ENCODE assay signal across 19 cellular contexts in the genomic region with DNA sequence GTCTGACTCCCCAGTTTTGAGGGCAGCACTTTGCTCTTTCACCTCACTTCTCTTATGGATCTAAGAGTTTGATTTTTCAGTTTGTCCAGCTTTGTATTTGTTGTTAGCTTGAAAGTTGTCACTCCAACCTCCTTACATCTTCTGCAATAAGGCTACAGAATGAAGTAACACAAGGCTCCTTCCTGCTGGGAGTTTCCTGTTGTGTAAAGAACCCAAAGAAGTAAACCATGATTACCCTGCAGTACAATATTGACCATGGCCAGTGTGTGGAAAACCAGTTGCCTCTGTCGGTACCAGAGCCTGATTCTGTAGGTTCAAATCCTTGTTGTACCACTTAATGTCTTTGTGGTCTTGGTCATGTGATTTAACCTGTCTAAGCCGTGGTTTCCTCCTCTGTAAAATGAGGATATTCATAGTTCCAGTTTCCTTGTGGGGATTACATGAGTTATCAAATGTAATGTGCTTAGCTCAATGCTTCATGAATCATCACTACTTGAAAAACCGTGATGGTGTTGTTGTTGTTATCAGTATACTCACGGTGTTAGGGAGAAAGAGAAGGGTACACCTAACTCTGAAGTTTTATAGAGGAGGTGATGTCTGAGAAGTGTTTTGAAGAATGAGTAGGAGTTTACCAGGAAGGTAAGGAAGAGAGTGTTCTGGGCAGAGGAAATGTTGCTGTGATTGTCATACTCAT.
DNase-seq lines count a peak whose midpoint lies in the region; ATAC-seq and TF ChIP-seq lines count a peak whose summit lies in the region.
"Had no signal": no experiment of that assay in that cellular context is flagged by ENCODE, and none has a peak within 500 bp of the region (broad histone marks: within the 10 kb centered on the region; RNA-seq: fewer than 3 reads in every experiment).

No MANE protein-coding gene starts in this region.

- H3K36me3 ChIP-seq in CD8-positive, alpha-beta T cell (ENCODE audit: insufficient read depth, low read length), result no peaks in the 10 kb centered on the region
- H3K36me3 ChIP-seq: cardiac muscle cell had no signal

- intact Hi-C loops in CD8-positive, alpha-beta T cell (cut with DNase I, micrococcal nuclease), result loop anchor here in 1 of 2 experiments (2.0 to 5.0 kb wide), 2 partner anchors 14 to 44 kb away; no protein-coding TSS in a partner anchor

- H3K27me3 Mint-ChIP-seq in CD8-positive, alpha-beta T cell (ENCODE audit: low read depth), result no peaks in the 10 kb centered on the region
- H3K27me3 Mint-ChIP-seq in neural crest cell (ENCODE audit: low read depth), result peaks cover 4% of the 10 kb centered on the region
- H3K27me3 Mint-ChIP-seq: dendritic cell treated with granulocyte-macrophage colony-stimulating factor and Interleukin-4, amounts not matched to agents 40 ng/mL and 50 ng/mL, for 4 days had no signal

- peaks cover 15% of the 10 kb centered on the region for H3K4me1 Mint-ChIP-seq in CD8-positive, alpha-beta T cell (ENCODE audit: low read depth)
- H3K4me1 Mint-ChIP-seq in neural crest cell, result no peaks in the 10 kb centered on the region

- no peaks in the 10 kb centered on the region for H3K9me3 ChIP-seq in CD8-positive, alpha-beta T cell (ENCODE audit: low read length)
- H3K9me3 ChIP-seq: mucosa of descending colon had no signal

- no peak overlapping the region for H3K27ac ChIP-seq in CD8-positive, alpha-beta T cell (ENCODE audit: low read depth, low read length)
- H3K27ac ChIP-seq: cardiac muscle cell had no signal

- no peak for TF ChIP-seq CTCF in CD8-positive, alpha-beta T cell (IDR thresholded peaks at IDR 0.05)
- TF ChIP-seq CTCF in neural crest cell (conservative IDR thresholded peaks at IDR 0.05), result no peak

- POLR2A ChIA-PET in CD8-positive, alpha-beta T cell (lab: Charles Lee), result interaction anchor here (1.1 kb wide), 1 partner anchor 20 kb away, joined by 3 read pairs; no protein-coding TSS in a partner anchor

- no peaks in the 10 kb centered on the region for H3K36me3 Mint-ChIP-seq in CD8-positive, alpha-beta T cell
- H3K36me3 Mint-ChIP-seq in neural crest cell (ENCODE audit: low read depth), result no peaks in the 10 kb centered on the region

- DNase-seq in activated CD4-positive, CD25-positive, alpha-beta regulatory T cell treated with anti-CD3 and anti-CD28 coated beads, Interleukin-2, amount 50 U/mL, for 72 hours, result no peak
- no peak for DNase-seq in CD8-positive, alpha-beta T cell
- DNase-seq in SIG-M5 (lab: John Stamatoyannopoulos, UW) (peak; percentile 10), neural crest cell (ENCODE audit: low read depth, low spot score) (no peak), iPS-NIHi11 (ENCODE audit: low spot score) (no peak)
- DNase-seq: activated effector memory CD4-positive, alpha-beta T cell treated with Interleukin-2 at 50 U/mL for 16 hours; head of caudate nucleus; mucosa of descending colon; NCI-H1694 treated with DMSO at 0.1 percent for 48 hours; NCI-H774; stimulated activated CD4-positive, alpha-beta T cell treated with anti-CD3 and anti-CD28 coated beads, Interleukin-4, amount 100 ng/mL, for 24 hours; trophoblast cell had no signal

- H3K27me3 ChIP-seq in CD8-positive, alpha-beta T cell (ENCODE audit: insufficient read depth, low read length), result no peaks in the 10 kb centered on the region
- H3K27me3 ChIP-seq: cardiac muscle cell had no signal

- ATAC-seq in activated CD4-positive, CD25-positive, alpha-beta regulatory T cell treated with anti-CD3 and anti-CD28 coated beads, Interleukin-2, amount 50 U/mL, for 24 hours, result peak; percentile 58 to 90
- peak; percentile 20 for ATAC-seq in CD8-positive, alpha-beta T cell
- ATAC-seq in HG02870 (IDR thresholded peaks at IDR 0.05; ENCODE audit: unreplicated experiment) (no peak), HG03432 (IDR thresholded peaks at IDR 0.05; ENCODE audit: unreplicated experiment) (no peak)
- ATAC-seq: mucosa of descending colon, Panc1 had no signal

- H3K9me3 Mint-ChIP-seq in CD8-positive, alpha-beta T cell, result no peaks in the 10 kb centered on the region
- H3K9me3 Mint-ChIP-seq in neural crest cell, result no peaks in the 10 kb centered on the region
- H3K9me3 Mint-ChIP-seq: dendritic cell treated with granulocyte-macrophage colony-stimulating factor and Interleukin-4, amounts not matched to agents 40 ng/mL and 50 ng/mL, for 4 days had no signal

- H3K4me1 ChIP-seq in CD8-positive, alpha-beta T cell (ENCODE audit: insufficient read depth, low read length), result peaks cover 9% of the 10 kb centered on the region

- no peak overlapping the region for H3K4me3 Mint-ChIP-seq in CD8-positive, alpha-beta T cell
- no peak overlapping the region for H3K4me3 Mint-ChIP-seq in neural crest cell
- H3K4me3 Mint-ChIP-seq: B cell; dendritic cell treated with granulocyte-macrophage colony-stimulating factor and Interleukin-4, amounts not matched to agents 40 ng/mL and 50 ng/mL, for 4 days had no signal

- CTCF ChIA-PET in CD8-positive, alpha-beta T cell (lab: Charles Lee), result interaction anchor here (1.3 to 2.8 kb wide), 4 partner anchors 14 to 21 kb away, joined by 3 to 6 read pairs (median 6); no protein-coding TSS in a partner anchor

- no peak overlapping the region for H3K27ac Mint-ChIP-seq in CD8-positive, alpha-beta T cell
- peak overlapping the region; percentile 44 for H3K27ac Mint-ChIP-seq in neural crest cell (ENCODE audit: unreplicated experiment)
- H3K27ac Mint-ChIP-seq: B cell; dendritic cell treated with granulocyte-macrophage colony-stimulating factor and Interleukin-4, amounts not matched to agents 40 ng/mL and 50 ng/mL, for 4 days had no signal

- H3K4me3 ChIP-seq in CD8-positive, alpha-beta T cell (ENCODE audit: low read depth, low read length), result no peak overlapping the region
- H3K4me3 ChIP-seq: cardiac muscle cell, mucosa of descending colon had no signal

Comparison
In these comparisons a context has a peak if more than half of its experiments do, and no peak if none do; other contexts are left out.
1. ATAC-seq: peak in activated CD4-positive, CD25-positive, alpha-beta regulatory T cell treated with anti-CD3 and anti-CD28 coated beads, Interleukin-2, amount 50 U/mL, for 24 hours (2 of 2) and CD8-positive, alpha-beta T cell (single experiment); none in HG02870 (single experiment) and HG03432 (single experiment).